In the genomic region with DNA sequence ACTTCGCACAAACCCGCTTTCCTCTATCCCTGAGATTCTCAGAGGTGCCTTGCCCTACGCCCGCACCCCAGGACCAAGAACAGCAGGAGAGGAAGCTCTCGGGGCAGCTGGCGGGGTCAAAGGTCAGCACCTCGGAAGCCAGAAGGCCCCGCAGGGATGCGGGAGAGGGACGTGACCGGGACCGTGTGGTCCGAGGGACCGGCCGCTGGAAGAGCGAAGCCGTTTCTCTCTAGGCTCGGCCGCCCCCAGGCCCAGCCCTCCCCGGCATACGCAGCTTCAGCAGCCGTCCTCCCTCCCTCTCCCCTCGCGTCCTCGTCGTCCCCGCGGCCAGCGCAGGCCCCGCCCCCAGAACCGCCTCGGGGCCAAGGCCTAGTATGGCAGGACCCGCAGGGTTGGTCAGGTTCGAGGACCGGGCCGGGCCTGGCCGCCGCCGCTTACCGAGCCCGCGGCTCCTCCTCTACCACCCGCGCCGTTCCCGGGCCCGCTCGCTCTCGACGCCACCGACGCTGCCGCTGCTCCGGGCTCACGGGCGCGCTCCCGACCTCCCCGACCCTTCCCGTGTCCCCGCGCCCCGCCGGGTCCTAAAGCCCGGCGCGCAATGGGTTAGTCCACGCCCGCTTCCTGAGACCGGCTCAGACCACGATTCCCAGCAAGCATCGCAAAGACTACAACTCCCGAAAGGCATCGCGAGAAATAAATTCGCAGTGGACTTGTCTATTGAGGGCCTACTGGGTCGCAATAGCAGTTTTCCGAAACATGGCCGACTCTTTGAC, we compare ENCODE assay signal across 8 cellular contexts. TPM values are rescaled to one million over a fixed set of nuclear protein-coding genes. Genes with fewer than 3 reads are reported as not detected.
DNase-seq lines count a peak whose midpoint lies in the region; ATAC-seq and TF ChIP-seq lines count a peak whose summit lies in the region.

A gene with protein sequence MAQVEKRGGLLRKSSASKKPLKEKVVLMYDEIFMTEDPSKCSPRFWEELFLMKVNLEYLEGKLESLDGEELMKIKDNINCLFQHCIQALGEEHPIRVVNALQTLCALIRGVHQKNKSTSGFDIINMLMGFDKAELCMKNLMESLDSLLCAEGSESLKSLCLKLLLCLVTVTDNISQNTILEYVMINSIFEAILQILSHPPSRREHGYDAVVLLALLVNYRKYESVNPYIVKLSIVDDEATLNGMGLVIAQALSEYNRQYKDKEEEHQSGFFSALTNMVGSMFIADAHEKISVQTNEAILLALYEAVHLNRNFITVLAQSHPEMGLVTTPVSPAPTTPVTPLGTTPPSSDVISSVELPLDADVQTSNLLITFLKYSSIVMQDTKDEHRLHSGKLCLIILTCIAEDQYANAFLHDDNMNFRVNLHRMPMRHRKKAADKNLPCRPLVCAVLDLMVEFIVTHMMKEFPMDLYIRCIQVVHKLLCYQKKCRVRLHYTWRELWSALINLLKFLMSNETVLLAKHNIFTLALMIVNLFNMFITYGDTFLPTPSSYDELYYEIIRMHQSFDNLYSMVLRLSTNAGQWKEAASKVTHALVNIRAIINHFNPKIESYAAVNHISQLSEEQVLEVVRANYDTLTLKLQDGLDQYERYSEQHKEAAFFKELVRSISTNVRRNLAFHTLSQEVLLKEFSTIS (minus strand): TSS at position 527 of the 773 bp plus-strand sequence. CDS start 16,059 bp downstream, outside the sequence.

- TF ChIP-seq CTCF in fibroblast of mammary gland (conservative IDR thresholded peaks at IDR 0.05; ENCODE audit: control insufficient read depth, insufficient read depth, low read depth, low read length), result no peak

- no peaks in the 10 kb centered on the region for H3K9me3 ChIP-seq in Karpas-422 (ENCODE audit: low read length)

- peaks cover 0 to 3% (median 0%) of the 10 kb centered on the region in 3 donors for H3K36me3 Mint-ChIP-seq in naive thymus-derived CD8-positive, alpha-beta T cell

- peak within 1 kb of the TSS; percentile 87 to 98 (median 97) for H3K27ac Mint-ChIP-seq in naive thymus-derived CD8-positive, alpha-beta T cell

- POLR2A ChIA-PET in naive thymus-derived CD8-positive, alpha-beta T cell (lab: Charles Lee), result interaction anchor here (0.5 to 2.5 kb wide), 13 partner anchors 11 to 449 kb away, joined by 3 to 25 read pairs (median 4); a partner anchor contains a TSS

- peak within 1 kb of the TSS; percentile 87 for H3K9ac ChIP-seq in Karpas-422 (ENCODE audit: low read length)

- H4K20me1 ChIP-seq in Karpas-422 (ENCODE audit: insufficient read depth, low read depth, low read length), result no peaks in the 10 kb centered on the region

- peak; percentile 86 for DNase-seq in DMS79 treated with DMSO at 0.1 percent for 48 hours (lab: John Stamatoyannopoulos, UW)
- DNase-seq in Karpas-422, result peak; percentile 95
- peak; percentile 94 for DNase-seq in RPMI8226
- DNase-seq in activated T-helper 1 cell treated with anti-CD3 and anti-CD28 coated beads, Interleukin-2, amount 50 U/mL, for 16 hours (ENCODE audit: low read depth in 1 of 2, low spot score in 1 of 2), result peak; percentile 73 to 82
- peak; percentile 98 for DNase-seq in fibroblast of mammary gland (ENCODE audit: low read depth)
- DNase-seq in naive thymus-derived CD8-positive, alpha-beta T cell, result peak; percentile 72 to 93 (median 86)
- peak; percentile 70 to 86 (median 82) for DNase-seq in stimulated activated naive CD4-positive, alpha-beta T cell (lab: John Stamatoyannopoulos, UW)

- no peaks in the 10 kb centered on the region for H3K27me3 ChIP-seq in Karpas-422 (ENCODE audit: low read length)

- no peaks in the 10 kb centered on the region for H3K9me3 Mint-ChIP-seq in naive thymus-derived CD8-positive, alpha-beta T cell

- peaks cover 46% of the 10 kb centered on the region for H3K79me2 ChIP-seq in Karpas-422 (ENCODE audit: low read length)

- H2AFZ ChIP-seq in Karpas-422 (ENCODE audit: low read length), result peak within 1 kb of the TSS; percentile 86

- peak within 1 kb of the TSS; percentile 90 to 99 (median 96) for H3K4me3 Mint-ChIP-seq in naive thymus-derived CD8-positive, alpha-beta T cell

- no peaks in the 10 kb centered on the region for H3K36me3 ChIP-seq in Karpas-422 (ENCODE audit: insufficient read depth, low read length)

- peak; percentile 97 for ATAC-seq in GM21786 (IDR thresholded peaks at IDR 0.05; ENCODE audit: unreplicated experiment)
- ATAC-seq in naive thymus-derived CD8-positive, alpha-beta T cell, result peak; percentile 93 to 98

- H3K4me3 ChIP-seq in Karpas-422 (ENCODE audit: low read length), result peak within 1 kb of the TSS; percentile 85
- peak within 1 kb of the TSS; percentile 86 for H3K4me3 ChIP-seq in fibroblast of mammary gland (ENCODE audit: control insufficient read depth, low read depth, low read length)

- peak within 1 kb of the TSS; percentile 74 for H3K4me2 ChIP-seq in Karpas-422 (ENCODE audit: low read depth, low read length, poor library complexity, severe bottlenecking)

- peaks cover 21% of the 10 kb centered on the region for H3K4me1 ChIP-seq in Karpas-422 (ENCODE audit: low read length)

- H3K9me2 ChIP-seq in Karpas-422 (replicated peaks; ENCODE audit: insufficient read depth, low read length), result no peaks in the 10 kb centered on the region

- H3K4me1 Mint-ChIP-seq in naive thymus-derived CD8-positive, alpha-beta T cell, result peaks cover 18 to 49% (median 46%) of the 10 kb centered on the region in 4 donors

- H3K27me3 Mint-ChIP-seq in naive thymus-derived CD8-positive, alpha-beta T cell, result no peaks in the 10 kb centered on the region

- peak within 1 kb of the TSS; percentile 55 for H3K27ac ChIP-seq in Karpas-422 (ENCODE audit: low read length)

RNA-seq across cellular contexts. Expression of the gene that starts here (rescaled TPM):
- total RNA-seq in Karpas-422 (2014; rRNA removed; shearing (Covaris generic); ENCODE audit: low replicate concordance), result 3.7 and 4.1 TPM in 2 replicates
- 10 to 100 TPM; 29.9 to 30.2 TPM for total RNA-seq in naive thymus-derived CD8-positive, alpha-beta T cell
- polyA plus RNA-seq in naive thymus-derived CD8-positive, alpha-beta T cell, result 10 to 100 TPM; 19.9 to 23.1 (median 21.7) TPM

Comparison
In these comparisons a context has a peak if more than half of its experiments do, and no peak if none do; other contexts are left out.
1. Peak in every context shown above with its lines: DNase-seq, ATAC-seq, H3K4me3 ChIP-seq and H3K27ac ChIP-seq.